Comparison of ENCODE assay signal across 5 cellular contexts in genomic region chr4:155044251-155044650, GRCh38.
DNase-seq lines count a peak whose midpoint lies in the region; FAIRE-seq and TF ChIP-seq lines count a peak whose summit lies in the region.
"Not testable (repeated sequence)": the region's sequence is repeated elsewhere in the genome, so short reads cannot be mapped to it uniquely, and the experiment has no call there.

No MANE protein-coding gene starts in this region.

- H3K4me3 ChIP-seq in kidney (ENCODE audit: low read length in 2 of 2), result not testable (repeated sequence)
- H3K4me3 ChIP-seq in testis, result peak overlapping the region in 1 of 2 donors; percentile 6

- H3K9me3 ChIP-seq in kidney (ENCODE audit: control insufficient read depth in 1 of 2, low read length in 2 of 2); testis: not testable (repeated sequence)

- H3K36me3 ChIP-seq in kidney (ENCODE audit: control insufficient read depth in 1 of 2, insufficient read depth in 2 of 2, low read length in 2 of 2); testis (ENCODE audit: low read depth, missing control alignments): not testable (repeated sequence)

- FAIRE-seq in kidney (lab: Jason Lieb, UNC), result not testable (repeated sequence)

- not testable (repeated sequence) for H3K9ac ChIP-seq in kidney (ENCODE audit: low read length in 2 of 2)

- not testable (repeated sequence) for H3K27me3 ChIP-seq in testis

- H3K27ac ChIP-seq in C4-2B (peak overlapping the region; percentile 43), VCaP (0 out of 2 replicates have a peak overlapping the region, but pooled peaks have one; percentile 67), testis (peak overlapping the region; percentile 9 to 65)
- not testable (repeated sequence) for H3K27ac ChIP-seq in kidney (ENCODE audit: low read depth in 2 of 2, low read length in 2 of 2)

- not testable (repeated sequence) for TF ChIP-seq POLR2A in testis (IDR thresholded peaks at IDR 0.05)

- TF ChIP-seq CTCF in C4-2B (conservative IDR thresholded peaks at IDR 0.05); VCaP (conservative IDR thresholded peaks at IDR 0.05); kidney (IDR thresholded peaks at IDR 0.05; ENCODE audit: borderline replicate concordance, extremely low read depth, insufficient read depth); testis (IDR thresholded peaks at IDR 0.05): not testable (repeated sequence)

- DNase-seq in kidney, result peak; percentile 39
- DNase-seq in posterior vena cava (ENCODE audit: low spot score), result peak; percentile 57
- not testable (repeated sequence) for DNase-seq in testis

- WGBS in testis, 2 donors, result 75% methylated on average over 14 of the region's 22 CpGs; no CpG with 5 or more reads in 1 of the 2 donors

- H3K4me1 ChIP-seq in kidney (ENCODE audit: control insufficient read depth in 1 of 2, insufficient read depth in 1 of 2, low read depth in 1 of 2, low read length in 2 of 2), result not testable (repeated sequence)
- peaks cover 19% of the 10 kb centered on the region for H3K4me1 ChIP-seq in testis

- intact Hi-C loops in kidney (cut with DNase I); posterior vena cava (cut with DNase I); testis (cut with DNase I; ENCODE audit: low total_unique reads): not testable (repeated sequence)
